26 cellular contexts compared by ENCODE assay signal in genomic region chr15:62756995-62757360, GRCh38.
DNase-seq lines count a peak whose midpoint lies in the region; ATAC-seq, FAIRE-seq and TF ChIP-seq lines count a peak whose summit lies in the region.
"Had no signal": no experiment of that assay in that cellular context is flagged by ENCODE, and none has a peak within 500 bp of the region (broad histone marks: within the 10 kb centered on the region; RNA-seq: fewer than 3 reads in every experiment).

No MANE protein-coding gene starts in this region.

- H3K27ac Mint-ChIP-seq in CD4-positive, alpha-beta memory T cell, result no peak overlapping the region
- H3K27ac Mint-ChIP-seq: activated CD8-positive, alpha-beta T cell treated with anti-CD3 and anti-CD28 coated beads, Interleukin-2, amount 10 ng/mL, durations not matched to agents 7 days and 5 days; CD8-positive, alpha-beta T cell; GM23338; naive thymus-derived CD4-positive, alpha-beta T cell had no signal

- H3K4me1 ChIP-seq in HepG2 (ENCODE audit: insufficient read depth, low read length) (peaks cover 65% of the 10 kb centered on the region), right lobe of liver (peaks cover 0 to 19% (median 3%) of the 10 kb centered on the region in 4 donors), right atrium auricular region (peaks cover 0 to 11% of the 10 kb centered on the region in 2 donors)
- no peaks in the 10 kb centered on the region for H3K4me1 ChIP-seq in CD4-positive, alpha-beta memory T cell (ENCODE audit: insufficient read depth, low read length)

- in situ Hi-C loops in HepG2 (cut with HindIII; ENCODE audit: extremely low pct_ligation_motif_present, low pct_unique_long_range_greater_than_20kb), result no loop called here

- BruUV-seq in HepG2 (replicated peaks; lab: Mats Ljungman, UMichigan), result no TSS peak

- no peak overlapping the region for H3K9ac ChIP-seq in HepG2 (ENCODE audit: insufficient read depth, low read depth, low read length)

- intact Hi-C loops in HepG2 (cut with micrococcal nuclease; ENCODE audit: unreplicated experiment) (no loop called here), right lobe of liver (cut with DNase I) (no loop called here)
- intact Hi-C loops in CD4-positive, alpha-beta memory T cell (cut with micrococcal nuclease), result no loop called here

- POLR2A ChIA-PET in HepG2 (lab: Yijun Ruan, JAX), result no interaction called here
- POLR2A ChIA-PET in CD4-positive, alpha-beta memory T cell (lab: Charles Lee; ENCODE audit: partially characterized antibody), result no interaction called here

- H3K27me3 Mint-ChIP-seq in CD4-positive, alpha-beta memory T cell, result peaks cover 2 to 4% of the 10 kb centered on the region in 2 donors
- H3K27me3 Mint-ChIP-seq: brain had no signal

- CTCF ChIA-PET in HepG2 (lab: Yijun Ruan, JAX; ENCODE audit: low intra/inter-chr PET ratio, low total read pairs), result no interaction called here
- CTCF ChIA-PET in CD4-positive, alpha-beta memory T cell (lab: Charles Lee; ENCODE audit: partially characterized antibody), result interaction anchor here (1.5 kb wide), 2 partner anchors 10 to 15 kb away, joined by 3 to 5 read pairs; no protein-coding TSS in a partner anchor

- no peaks in the 10 kb centered on the region for H3K79me2 ChIP-seq in HepG2 (ENCODE audit: insufficient read depth, low read length)

- H3K27me3 ChIP-seq in HepG2 (ENCODE audit: control insufficient read depth in 1 of 2, insufficient read depth in 2 of 2, low read length in 2 of 2) (no peaks in the 10 kb centered on the region), right lobe of liver (no peaks in the 10 kb centered on the region), layer of hippocampus (ENCODE audit: control insufficient read depth, insufficient read depth, low read length) (no peaks in the 10 kb centered on the region), right atrium auricular region (no peaks in the 10 kb centered on the region)
- H3K27me3 ChIP-seq in CD4-positive, alpha-beta memory T cell (ENCODE audit: insufficient read depth, low read length), result no peaks in the 10 kb centered on the region
- H3K27me3 ChIP-seq: left lung had no signal

- H3K4me3 ChIP-seq in HepG2 (replicated peaks in 1 of 3; ENCODE audit: insufficient read depth in 1 of 3, low read depth in 2 of 3, low read length in 3 of 3) (no peak overlapping the region), right lobe of liver (no peak overlapping the region), right atrium auricular region (no peak overlapping the region)
- H3K4me3 ChIP-seq in CD4-positive, alpha-beta memory T cell (ENCODE audit: low read length in 2 of 2), result no peak overlapping the region
- H3K4me3 ChIP-seq: GM12878, GM23338, left lung, psoas muscle had no signal

- H3K36me3 Mint-ChIP-seq in CD4-positive, alpha-beta memory T cell, result no peaks in the 10 kb centered on the region
- H3K36me3 Mint-ChIP-seq: CD8-positive, alpha-beta T cell; naive thymus-derived CD4-positive, alpha-beta T cell had no signal

- no peak for ATAC-seq in HepG2
- ATAC-seq in right lobe of liver, result no peak
- no peak for ATAC-seq in GM21360 (IDR thresholded peaks at IDR 0.05; ENCODE audit: unreplicated experiment)
- ATAC-seq: activated CD8-positive, alpha-beta T cell treated with anti-CD3 and anti-CD28 coated beads, Interleukin-2, amount 10 ng/mL, durations not matched to agents 7 days and 5 days; CD8-positive, alpha-beta T cell; GM12878; GM23338; left lung; naive thymus-derived CD4-positive, alpha-beta T cell; psoas muscle; stimulated activated naive CD8-positive, alpha-beta T cell treated with anti-CD3 and anti-CD28 coated beads, Interleukin-15, Interleukin-2, amounts not matched to agents 100 U/mL and 50 U/mL, for 24 hours had no signal

- DNase-seq in HepG2 (ENCODE audit: low spot score) (no peak), right lobe of liver (no peak), substantia nigra (lab: John Stamatoyannopoulos, UW) (no peak), right atrium auricular region (ENCODE audit: low spot score) (no peak)
- no peak for DNase-seq in effector CD4-positive, alpha-beta T cell
- DNase-seq in CD4-positive, alpha-beta memory T cell, result no peak
- DNase-seq: activated CD8-positive, alpha-beta T cell treated with anti-CD3 and anti-CD28 coated beads, Interleukin-2, amount 10 ng/mL, durations not matched to agents 7 days and 5 days; activated effector memory CD4-positive, alpha-beta T cell treated with anti-CD3 and anti-CD28 coated beads, Interleukin-2, amount 50 U/mL, for 16 hours; CD8-positive, alpha-beta T cell; effector memory CD4-positive, alpha-beta T cell; Karpas-422; left lung; MV-4-11; naive thymus-derived CD4-positive, alpha-beta T cell; NCI-H1436 treated with DMSO at 0.1 percent for 48 hours; psoas muscle; stimulated activated naive CD8-positive, alpha-beta T cell treated with anti-CD3 and anti-CD28 coated beads, Interleukin-15, Interleukin-2, amounts not matched to agents 100 U/mL and 50 U/mL, for 24 hours; T-helper 2 cell had no signal

- FAIRE-seq in HepG2 (lab: Jason Lieb, UNC), result peak; percentile 44
- FAIRE-seq: A204.1, frontal cortex, GM12878 had no signal

- TF ChIP-seq RAD21 in HepG2 (CRISPR knock-in tag; IDR thresholded peaks at IDR 0.05), result no peak

- TF ChIP-seq EP300 in HepG2 (IDR thresholded peaks at IDR 0.05; ENCODE audit: low read depth in 2 of 2, low read length in 2 of 2), result no peak
- no peak for TF ChIP-seq EP300 in HepG2 (CRISPR knock-in tag; IDR thresholded peaks at IDR 0.05; ENCODE audit: borderline replicate concordance)

- H3K36me3 ChIP-seq in HepG2 (replicated peaks in 1 of 2; ENCODE audit: control insufficient read depth in 1 of 2, insufficient read depth in 2 of 2, low read length in 2 of 2) (no peaks in the 10 kb centered on the region; a peak in 2 of 5 replicates), right lobe of liver (no peaks in the 10 kb centered on the region), right atrium auricular region (peaks cover 8% of the 10 kb centered on the region)
- no peaks in the 10 kb centered on the region for H3K36me3 ChIP-seq in CD4-positive, alpha-beta memory T cell (ENCODE audit: insufficient read depth, low read length)
- H3K36me3 ChIP-seq: left lung had no signal

- TF ChIP-seq POLR2A in HepG2 (IDR thresholded peaks at IDR 0.05; ENCODE audit: insufficient read depth in 1 of 2, low read depth in 2 of 2, low read length in 2 of 2) (no peak), right lobe of liver (IDR thresholded peaks at IDR 0.05) (no peak)

- no peaks in the 10 kb centered on the region for H3K9me3 Mint-ChIP-seq in CD4-positive, alpha-beta memory T cell
- H3K9me3 Mint-ChIP-seq: CD8-positive, alpha-beta T cell; GM23338; naive thymus-derived CD4-positive, alpha-beta T cell had no signal

- H3K27ac ChIP-seq in HepG2 (ENCODE audit: extremely low read length, insufficient read depth, low read length) (no peak overlapping the region), right lobe of liver (no peak overlapping the region), layer of hippocampus (ENCODE audit: low read depth, low read length) (peak overlapping the region; percentile 78), substantia nigra (ENCODE audit: low read depth, low read length, poor library complexity, severe bottlenecking) (peak overlapping the region; percentile 91), right atrium auricular region (peak overlapping the region in 1 of 2 donors; percentile 70)
- no peak overlapping the region for H3K27ac ChIP-seq in CD4-positive, alpha-beta memory T cell (ENCODE audit: low read depth, low read length)
- H3K27ac ChIP-seq: HL-60, left lung had no signal

- no peak overlapping the region for H3K4me2 ChIP-seq in HepG2 (ENCODE audit: low read depth, low read length)
- H3K4me2 ChIP-seq: GM23338 had no signal

- H3K4me3 Mint-ChIP-seq in CD4-positive, alpha-beta memory T cell, result no peak overlapping the region
- H3K4me3 Mint-ChIP-seq: activated CD8-positive, alpha-beta T cell treated with anti-CD3 and anti-CD28 coated beads, Interleukin-2, amount 10 ng/mL, durations not matched to agents 7 days and 5 days; CD8-positive, alpha-beta T cell; GM23338; naive thymus-derived CD4-positive, alpha-beta T cell had no signal

- no peaks in the 10 kb centered on the region for H4K20me1 ChIP-seq in HepG2 (ENCODE audit: insufficient read depth, low read length)

- H2AFZ ChIP-seq in HepG2 (ENCODE audit: low read length), result no peak overlapping the region
- H2AFZ ChIP-seq: GM23338 had no signal

- H3K9me3 ChIP-seq in HepG2 (ENCODE audit: low read length) (no peaks in the 10 kb centered on the region), right lobe of liver (no peaks in the 10 kb centered on the region), right atrium auricular region (no peaks in the 10 kb centered on the region)
- no peaks in the 10 kb centered on the region for H3K9me3 ChIP-seq in CD4-positive, alpha-beta memory T cell (ENCODE audit: control insufficient read depth in 1 of 2, low read length in 2 of 2)
- H3K9me3 ChIP-seq: left lung, psoas muscle had no signal

- 100% methylated on average over 1 of the region's 1 CpG for WGBS in HepG2 (ENCODE audit: low lambda C conversion rate)
- WGBS in right lobe of liver (ENCODE audit: insufficient coverage, low coverage, low lambda C conversion rate, missing lambda C conversion rate), result 100% methylated on average over 1 of the region's 1 CpG

- TF ChIP-seq CTCF in HepG2 (CRISPR knock-in tag; IDR thresholded peaks at IDR 0.05) (no peak), right lobe of liver (IDR thresholded peaks at IDR 0.05) (no peak), right atrium auricular region (IDR thresholded peaks at IDR 0.05) (no peak)

- no peaks in the 10 kb centered on the region for H3K4me1 Mint-ChIP-seq in CD4-positive, alpha-beta memory T cell
- H3K4me1 Mint-ChIP-seq: naive thymus-derived CD4-positive, alpha-beta T cell had no signal

TF ChIP-seq in HepG2, 621 proteins besides CTCF, POLR2A, EP300 and RAD21 (continues in another document):
- TF ChIP-seq SRSF9 (IDR thresholded peaks at IDR 0.05; ENCODE audit: borderline replicate concordance, insufficient read depth, low read depth, low read length, poor library complexity, severe bottlenecking), result no peak

Comparison
In these comparisons a context has a peak if more than half of its experiments do, and no peak if none do; other contexts are left out.
1. H3K27ac ChIP-seq: peak in layer of hippocampus (single experiment) and substantia nigra (single experiment); none in HepG2 (single experiment), right lobe of liver (0 of 3) and CD4-positive, alpha-beta memory T cell (single experiment).